In genomic region chr14:61832783-61833182, GRCh38 we compare ENCODE assay signal across 25 cellular contexts. TPM values are rescaled to one million over a fixed set of nuclear protein-coding genes. Genes with fewer than 3 reads are reported as not detected.
A peak's percentile ranks its signal among the peaks of the same experiment; 100 is the strongest.
DNase-seq lines count a peak whose midpoint lies in the region; ATAC-seq, FAIRE-seq and TF ChIP-seq lines count a peak whose summit lies in the region.
"Had no signal": no experiment of that assay in that cellular context is flagged by ENCODE, and none has a peak within 500 bp of the region (broad histone marks: within the 10 kb centered on the region; RNA-seq: fewer than 3 reads in every experiment).

No MANE protein-coding gene starts in this region.

- no peak overlapping the region for H3K27ac Mint-ChIP-seq in activated CD4-positive, alpha-beta T cell treated with anti-CD3 and anti-CD28 coated beads for 36 hours
- H3K27ac Mint-ChIP-seq in activated naive CD8-positive, alpha-beta T cell, result peak overlapping the region; percentile 16
- H3K27ac Mint-ChIP-seq in activated naive CD8-positive, alpha-beta T cell treated with anti-CD3 and anti-CD28 coated beads, Interleukin-2, amount 50 U/mL, for 24 hours, result no peak overlapping the region
- H3K27ac Mint-ChIP-seq: B cell; CD4-positive, alpha-beta T cell; CD8-positive, alpha-beta T cell had no signal

- dilution Hi-C loops in endothelial cell of umbilical vein (cut with MboI; ENCODE audit: extremely low pct_ligation_motif_present, low sequenced_read_pairs), result no loop called here

- H3K9ac ChIP-seq in endothelial cell of umbilical vein (replicated peaks; ENCODE audit: extremely low read depth, insufficient read depth, low read length), result no peak overlapping the region
- H3K9ac ChIP-seq: BLaER1 treated with 17β-estradiol and CSF1 and Interleukin-3, amounts not matched to agents 10 nM and 100 nM had no signal

- intact Hi-C loops in activated CD4-positive, alpha-beta T cell treated with anti-CD3 and anti-CD28 coated beads for 36 hours (cut with DNase I, micrococcal nuclease), result no loop called here
- intact Hi-C loops in endothelial cell of umbilical vein (cut with micrococcal nuclease), result no loop called here

- FAIRE-seq in HTR-8/SVneo (lab: Jason Lieb, UNC), result peak; percentile 69
- FAIRE-seq in endothelial cell of umbilical vein (lab: Jason Lieb, UNC), result peak; percentile 43
- FAIRE-seq: A549, D721Med, G401.6, GM12878, GM12892, GM18507 had no signal

- no peaks in the 10 kb centered on the region for H3K36me3 ChIP-seq in endothelial cell of umbilical vein (ENCODE audit: control insufficient read depth in 2 of 2, extremely low read depth in 1 of 2, insufficient read depth in 2 of 2, low read length in 2 of 2)
- H3K36me3 ChIP-seq: BLaER1 treated with 17β-estradiol and CSF1 and Interleukin-3, amounts not matched to agents 10 nM and 100 nM had no signal

- peaks cover 2% of the 10 kb centered on the region for H3K4me1 ChIP-seq in endothelial cell of umbilical vein (ENCODE audit: control insufficient read depth, extremely low read depth, insufficient read depth, low read length)
- H3K4me1 ChIP-seq: Caco-2 had no signal

- POLR2A ChIA-PET in activated CD4-positive, alpha-beta T cell treated with anti-CD3 and anti-CD28 coated beads for 36 hours (lab: Charles Lee), result no interaction called here
- POLR2A ChIA-PET in endothelial cell of umbilical vein (lab: Charles Lee), result no interaction called here

- no peak overlapping the region for H3K4me3 ChIP-seq in endothelial cell of umbilical vein (replicated peaks in 1 of 3; ENCODE audit: insufficient read depth in 1 of 3, low read depth in 1 of 3, low read length in 3 of 3)
- H3K4me3 ChIP-seq: A549; BLaER1 treated with 17β-estradiol and CSF1 and Interleukin-3, amounts not matched to agents 10 nM and 100 nM; GM12878 had no signal

- no peak for TF ChIP-seq CTCF in endothelial cell of umbilical vein (IDR thresholded peaks at IDR 0.05; ENCODE audit: extremely low read depth in 1 of 2, insufficient read depth in 1 of 2, low read depth in 1 of 2, low read length in 2 of 2)

- no peak for TF ChIP-seq POLR2A in endothelial cell of umbilical vein (IDR thresholded peaks at IDR 0.05; ENCODE audit: low read depth, low read length)

- no peaks in the 10 kb centered on the region for H3K9me1 ChIP-seq in endothelial cell of umbilical vein (replicated peaks; ENCODE audit: control insufficient read depth, extremely low read depth, insufficient read depth, low read length)

- DNase-seq in activated CD4-positive, alpha-beta T cell treated with anti-CD3 and anti-CD28 coated beads for 36 hours, result peak; percentile 32
- no peak for DNase-seq in activated CD4-positive, alpha-beta T cell treated with anti-CD3 and anti-CD28 coated beads, Interleukin-2, amount 50 U/mL, for 48 hours
- DNase-seq in activated naive CD8-positive, alpha-beta T cell treated with anti-CD3 and anti-CD28 coated beads, Interleukin-2, amount 50 U/mL, for 24 hours, result no peak
- DNase-seq in HTR-8/SVneo (ENCODE audit: insufficient read length, low spot score), result no peak
- DNase-seq in endothelial cell of umbilical vein (ENCODE audit: low read depth, low spot score), result peak; percentile 23
- DNase-seq in inferior parietal cortex (ENCODE audit: extremely low spot score), result no peak
- DNase-seq: AML-193; Caco-2; Calu3; CD4-positive, alpha-beta T cell; CD8-positive, alpha-beta T cell; DMS79 treated with DMSO at 0.1 percent for 48 hours; GF-D8 had no signal

- no peaks in the 10 kb centered on the region for H3K9me3 ChIP-seq in endothelial cell of umbilical vein (replicated peaks; ENCODE audit: control insufficient read depth, insufficient read depth, low read length)
- H3K9me3 ChIP-seq: A549, Caco-2 had no signal

- no peaks in the 10 kb centered on the region for H3K79me2 ChIP-seq in endothelial cell of umbilical vein (ENCODE audit: control insufficient read depth, insufficient read depth, low read length)

- BruUV-seq in endothelial cell of umbilical vein (replicated peaks; lab: Mats Ljungman, UMichigan), result no TSS peak

- H3K4me2 ChIP-seq in endothelial cell of umbilical vein (ENCODE audit: insufficient read depth, low read length), result no peak overlapping the region
- H3K4me2 ChIP-seq: A549; BLaER1 treated with 17β-estradiol and CSF1 and Interleukin-3, amounts not matched to agents 10 nM and 100 nM had no signal

- H3K4me1 Mint-ChIP-seq in activated CD4-positive, alpha-beta T cell treated with anti-CD3 and anti-CD28 coated beads for 36 hours, result peaks cover 4% of the 10 kb centered on the region
- peaks cover 6% of the 10 kb centered on the region for H3K4me1 Mint-ChIP-seq in activated naive CD8-positive, alpha-beta T cell (ENCODE audit: low read depth)
- H3K4me1 Mint-ChIP-seq in activated naive CD8-positive, alpha-beta T cell treated with anti-CD3 and anti-CD28 coated beads, Interleukin-2, amount 50 U/mL, for 24 hours, result peaks cover 11% of the 10 kb centered on the region
- H3K4me1 Mint-ChIP-seq: B cell had no signal

- CTCF ChIA-PET in activated CD4-positive, alpha-beta T cell treated with anti-CD3 and anti-CD28 coated beads for 36 hours (lab: Charles Lee), result interaction anchor here (0.7 to 1.0 kb wide), 2 partner anchors 563 to 1007 kb away, joined by 3 to 4 read pairs; no protein-coding TSS in a partner anchor
- CTCF ChIA-PET in endothelial cell of umbilical vein (lab: Charles Lee), result interaction anchor here (1.4 kb wide), 1 partner anchor 19 kb away, joined by 4 read pairs; no protein-coding TSS in a partner anchor

- no peaks in the 10 kb centered on the region for H3K27me3 Mint-ChIP-seq in activated CD4-positive, alpha-beta T cell treated with anti-CD3 and anti-CD28 coated beads for 36 hours
- H3K27me3 Mint-ChIP-seq in activated naive CD8-positive, alpha-beta T cell, result no peaks in the 10 kb centered on the region
- H3K27me3 Mint-ChIP-seq in activated naive CD8-positive, alpha-beta T cell treated with anti-CD3 and anti-CD28 coated beads, Interleukin-2, amount 50 U/mL, for 24 hours, result no peaks in the 10 kb centered on the region

- H4K20me1 ChIP-seq in endothelial cell of umbilical vein (replicated peaks; ENCODE audit: control insufficient read depth, extremely low read depth, insufficient read depth, low read length), result no peaks in the 10 kb centered on the region
- H4K20me1 ChIP-seq: BLaER1 treated with 17β-estradiol and CSF1 and Interleukin-3, amounts not matched to agents 10 nM and 100 nM had no signal

- H2AFZ ChIP-seq in endothelial cell of umbilical vein (ENCODE audit: low read depth, low read length), result no peak overlapping the region

- H3K4me3 Mint-ChIP-seq in activated CD4-positive, alpha-beta T cell treated with anti-CD3 and anti-CD28 coated beads for 36 hours, result no peak overlapping the region
- H3K4me3 Mint-ChIP-seq in activated naive CD8-positive, alpha-beta T cell, result no peak overlapping the region
- H3K4me3 Mint-ChIP-seq in activated naive CD8-positive, alpha-beta T cell treated with anti-CD3 and anti-CD28 coated beads, Interleukin-2, amount 50 U/mL, for 24 hours, result no peak overlapping the region
- H3K4me3 Mint-ChIP-seq: B cell; CD4-positive, alpha-beta T cell; CD8-positive, alpha-beta T cell had no signal

- peak; percentile 54 for ATAC-seq in activated CD4-positive, alpha-beta T cell treated with anti-CD3 and anti-CD28 coated beads for 36 hours
- no peak for ATAC-seq in activated naive CD8-positive, alpha-beta T cell treated with anti-CD3 and anti-CD28 coated beads, Interleukin-2, amount 50 U/mL, for 24 hours
- ATAC-seq: A549; CD8-positive, alpha-beta T cell; GM12878 had no signal

- H3K36me3 Mint-ChIP-seq in activated CD4-positive, alpha-beta T cell treated with anti-CD3 and anti-CD28 coated beads for 36 hours (ENCODE audit: low read depth), result no peaks in the 10 kb centered on the region
- H3K36me3 Mint-ChIP-seq in activated naive CD8-positive, alpha-beta T cell, result no peaks in the 10 kb centered on the region
- no peaks in the 10 kb centered on the region for H3K36me3 Mint-ChIP-seq in activated naive CD8-positive, alpha-beta T cell treated with anti-CD3 and anti-CD28 coated beads, Interleukin-2, amount 50 U/mL, for 24 hours (ENCODE audit: low read depth)
- H3K36me3 Mint-ChIP-seq: CD8-positive, alpha-beta T cell had no signal

- H3K9me3 Mint-ChIP-seq in activated CD4-positive, alpha-beta T cell treated with anti-CD3 and anti-CD28 coated beads for 36 hours (ENCODE audit: low read depth), result no peaks in the 10 kb centered on the region
- H3K9me3 Mint-ChIP-seq in activated naive CD8-positive, alpha-beta T cell (ENCODE audit: low read depth), result no peaks in the 10 kb centered on the region
- H3K9me3 Mint-ChIP-seq in activated naive CD8-positive, alpha-beta T cell treated with anti-CD3 and anti-CD28 coated beads, Interleukin-2, amount 50 U/mL, for 24 hours, result peaks cover 3% of the 10 kb centered on the region
- H3K9me3 Mint-ChIP-seq: CD4-positive, alpha-beta T cell; CD8-positive, alpha-beta T cell had no signal

- no peaks in the 10 kb centered on the region for H3K27me3 ChIP-seq in endothelial cell of umbilical vein (ENCODE audit: control insufficient read depth in 2 of 2, insufficient read depth in 2 of 2, low read length in 2 of 2)
- H3K27me3 ChIP-seq: BLaER1 treated with 17β-estradiol and CSF1 and Interleukin-3, amounts not matched to agents 10 nM and 100 nM had no signal

- H3K27ac ChIP-seq in endothelial cell of umbilical vein (ENCODE audit: insufficient read depth, low read depth, low read length), result no peak overlapping the region
- H3K27ac ChIP-seq: 22Rv1; A549; BLaER1 treated with 17β-estradiol and CSF1 and Interleukin-3, amounts not matched to agents 10 nM and 100 nM; C4-2B had no signal

TF ChIP-seq in endothelial cell of umbilical vein, 7 proteins besides CTCF, POLR2A, EP300 and RAD21 (continues in another document):
- peak; percentile 43 for TF ChIP-seq FOS (IDR thresholded peaks at IDR 0.05; ENCODE audit: borderline replicate concordance, insufficient read depth, low read length)
- TF ChIP-seq EZH2 (IDR thresholded peaks at IDR 0.05; ENCODE audit: borderline replicate concordance, low read depth, low read length, severe bottlenecking), result no peak
- TF ChIP-seq MYC (IDR thresholded peaks at IDR 0.05; ENCODE audit: low read depth, low read length), result no peak
- TF ChIP-seq JUN (IDR thresholded peaks at IDR 0.05; ENCODE audit: borderline replicate concordance, insufficient read depth, insufficient read length, low read depth), result peak; percentile 41
- no peak for TF ChIP-seq GATA2 (IDR thresholded peaks at IDR 0.05; ENCODE audit: insufficient read depth, insufficient read length, low read depth, low read length)
- no peak for TF ChIP-seq POLR2AphosphoS5 (IDR thresholded peaks at IDR 0.05; ENCODE audit: insufficient read depth, low read depth, low read length)

RNA-seq across cellular contexts. Expression of gene SYT16, which starts 20.3 kb away (rescaled TPM):
- under 1 TPM; 0.02 to 0.04 TPM for total RNA-seq in activated CD4-positive, alpha-beta T cell treated with anti-CD3 and anti-CD28 coated beads for 36 hours
- total RNA-seq in endothelial cell of umbilical vein, result 0.20 and 0.53 TPM in 2 replicates
- 0.08 and 0.19 TPM in 2 replicates for polyA plus RNA-seq in endothelial cell of umbilical vein
- 0.06 and 0.09 TPM in 2 replicates for polyA plus RNA-seq in endothelial cell of umbilical vein (2011; cell fraction: cytosol; rRNA removed)
- 0.11 and 0.62 TPM in 2 replicates for polyA plus RNA-seq in endothelial cell of umbilical vein (2011; cell fraction: nucleus; rRNA removed)
- polyA plus RNA-seq in endothelial cell of umbilical vein (2012), result 0.21 and 1.2 TPM in 2 replicates
- 1.8 and 2.4 TPM in 2 replicates for polyA minus RNA-seq in endothelial cell of umbilical vein
- polyA minus RNA-seq in endothelial cell of umbilical vein (2011; cell fraction: cytosol; rRNA and poly(A)+ RNA removed), result not detected
- 0.87 and 1.8 TPM in 2 replicates for polyA minus RNA-seq in endothelial cell of umbilical vein (2011; cell fraction: nucleus; rRNA and poly(A)+ RNA removed)
- total RNA-seq: A172; B cell; CD4-positive, alpha-beta T cell; CD8-positive, alpha-beta T cell had no signal

Comparison
In these comparisons a context has a peak if more than half of its experiments do, and no peak if none do; other contexts are left out.
1. DNase-seq: peak in activated CD4-positive, alpha-beta T cell treated with anti-CD3 and anti-CD28 coated beads for 36 hours (single experiment) and endothelial cell of umbilical vein (single experiment); none in activated CD4-positive, alpha-beta T cell treated with anti-CD3 and anti-CD28 coated beads, Interleukin-2, amount 50 U/mL, for 48 hours (0 of 2), activated naive CD8-positive, alpha-beta T cell treated with anti-CD3 and anti-CD28 coated beads, Interleukin-2, amount 50 U/mL, for 24 hours (single experiment), HTR-8/SVneo (single experiment) and inferior parietal cortex (single experiment).